ENCODE assay signal across 1 cellular context in genomic region chr17:42248351-42249179, GRCh38.
TF ChIP-seq lines count a peak whose summit lies in the region.

No MANE protein-coding gene starts in this region.

TF ChIP-seq in SK-N-SH, 30 proteins besides CTCF, POLR2A, EP300 and RAD21 (continued from another document):
- TF ChIP-seq PBX3 (IDR thresholded peaks at IDR 0.05) (no peak), FOXM1 (IDR thresholded peaks at IDR 0.05; ENCODE audit: low read depth) (no peak), GATA2 (CRISPR knock-in tag; IDR thresholded peaks at IDR 0.05) (0 out of 2 replicates have a peak, but pooled peaks have one; percentile 11), JUND (IDR thresholded peaks at IDR 0.05) (no peak), FOXJ3 (CRISPR knock-in tag; IDR thresholded peaks at IDR 0.05) (0 out of 2 replicates have a peak, but pooled peaks have one; percentile 27), FOSL2 (IDR thresholded peaks at IDR 0.05; ENCODE audit: borderline replicate concordance, low read depth) (no peak), TCF12 (IDR thresholded peaks at IDR 0.05) (no peak), ELF1 (IDR thresholded peaks at IDR 0.05) (peak; percentile 86), RFX5 (IDR thresholded peaks at IDR 0.05; ENCODE audit: low read length) (no peak), EZH2phosphoT487 (IDR thresholded peaks at IDR 0.05; ENCODE audit: borderline replicate concordance, low read depth) (no peak), MEF2A (IDR thresholded peaks at IDR 0.05; ENCODE audit: borderline replicate concordance, low read depth) (no peak), CHD2 (IDR thresholded peaks at IDR 0.05; ENCODE audit: low read length, partially characterized antibody) (peak; percentile 39), IRF3 (IDR thresholded peaks at IDR 0.05; ENCODE audit: low read depth, low read length) (no peak), NFIC (IDR thresholded peaks at IDR 0.05; ENCODE audit: borderline replicate concordance) (no peak), POLR2AphosphoS5 (IDR thresholded peaks at IDR 0.05; ENCODE audit: low read depth, low read length) (peak; percentile 70), YY1 (IDR thresholded peaks at IDR 0.05; ENCODE audit: low read depth) (no peak)
- TF ChIP-seq, protein P1, sequence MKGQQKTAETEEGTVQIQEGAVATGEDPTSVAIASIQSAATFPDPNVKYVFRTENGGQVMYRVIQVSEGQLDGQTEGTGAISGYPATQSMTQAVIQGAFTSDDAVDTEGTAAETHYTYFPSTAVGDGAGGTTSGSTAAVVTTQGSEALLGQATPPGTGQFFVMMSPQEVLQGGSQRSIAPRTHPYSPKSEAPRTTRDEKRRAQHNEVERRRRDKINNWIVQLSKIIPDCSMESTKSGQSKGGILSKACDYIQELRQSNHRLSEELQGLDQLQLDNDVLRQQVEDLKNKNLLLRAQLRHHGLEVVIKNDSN (IDR thresholded peaks at IDR 0.05; ENCODE audit: borderline replicate concordance, low read depth): peak; percentile 87
- TF ChIP-seq, protein P2, sequence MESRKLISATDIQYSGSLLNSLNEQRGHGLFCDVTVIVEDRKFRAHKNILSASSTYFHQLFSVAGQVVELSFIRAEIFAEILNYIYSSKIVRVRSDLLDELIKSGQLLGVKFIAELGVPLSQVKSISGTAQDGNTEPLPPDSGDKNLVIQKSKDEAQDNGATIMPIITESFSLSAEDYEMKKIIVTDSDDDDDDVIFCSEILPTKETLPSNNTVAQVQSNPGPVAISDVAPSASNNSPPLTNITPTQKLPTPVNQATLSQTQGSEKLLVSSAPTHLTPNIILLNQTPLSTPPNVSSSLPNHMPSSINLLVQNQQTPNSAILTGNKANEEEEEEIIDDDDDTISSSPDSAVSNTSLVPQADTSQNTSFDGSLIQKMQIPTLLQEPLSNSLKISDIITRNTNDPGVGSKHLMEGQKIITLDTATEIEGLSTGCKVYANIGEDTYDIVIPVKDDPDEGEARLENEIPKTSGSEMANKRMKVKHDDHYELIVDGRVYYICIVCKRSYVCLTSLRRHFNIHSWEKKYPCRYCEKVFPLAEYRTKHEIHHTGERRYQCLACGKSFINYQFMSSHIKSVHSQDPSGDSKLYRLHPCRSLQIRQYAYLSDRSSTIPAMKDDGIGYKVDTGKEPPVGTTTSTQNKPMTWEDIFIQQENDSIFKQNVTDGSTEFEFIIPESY (IDR thresholded peaks at IDR 0.05; ENCODE audit: borderline replicate concordance, low read depth): no peak
